In genomic region chr14:95113476-95113875, GRCh38 we compare ENCODE assay signal across 19 cellular contexts. TPM values are rescaled to one million over a fixed set of nuclear protein-coding genes. Genes with fewer than 3 reads are reported as not detected.
DNase-seq lines count a peak whose midpoint lies in the region; ATAC-seq and TF ChIP-seq lines count a peak whose summit lies in the region.
"Had no signal": no experiment of that assay in that cellular context is flagged by ENCODE, and none has a peak within 500 bp of the region (broad histone marks: within the 10 kb centered on the region; RNA-seq: fewer than 3 reads in every experiment).

No MANE protein-coding gene starts in this region.

- DNase-seq in activated T-cell treated with anti-CD3 and anti-CD28 coated beads, Interleukin-2, amount 50 U/mL, for 24 hours: no peak
- no peak for DNase-seq in activated T-cell treated with anti-CD3 and anti-CD28 coated beads, Interleukin-2, amount 50 U/mL, for 48 hours
- DNase-seq in PC-3: no peak
- DNase-seq in left colon: no peak
- DNase-seq in stimulated activated effector memory CD8-positive, alpha-beta T cell treated with anti-CD3 and anti-CD28 coated beads, Interleukin-12 subunit alpha, Interleukin-12 subunit beta, amount 100 ng/mL, for 72 hours (ENCODE audit: low spot score in 2 of 2): no peak
- no peak for DNase-seq in NCI-H526 treated with DMSO at 0.1 percent for 48 hours (lab: John Stamatoyannopoulos, UW)
- no peak for DNase-seq in NCI-H1694 (lab: John Stamatoyannopoulos, UW)
- no peak for DNase-seq in NCI-H526 (lab: John Stamatoyannopoulos, UW)
- DNase-seq: AML-193; DMS79; Kasumi-1; MG63; NCI-H1417; NCI-H1930; NCI-H510A; NCI-H774; NK-92 treated with Interleukin-12 subunit alpha and Interleukin-12 subunit beta, amount 100 ng/mL, for 24 hours; Peyer's patch; SJCRH30 had no signal

- no peaks in the 10 kb centered on the region for H3K27me3 ChIP-seq in PC-3 (ENCODE audit: low read length)
- H3K27me3 ChIP-seq: MG63, Peyer's patch, SJCRH30 had no signal

- POLR2A ChIA-PET in PC-3 (lab: Charles Lee; ENCODE audit: unreplicated experiment): no interaction called here

- H3K4me3 Mint-ChIP-seq in activated T-cell treated with anti-CD3 and anti-CD28 coated beads, Interleukin-2, amount 50 U/mL, for 24 hours: no peak overlapping the region
- no peak overlapping the region for H3K4me3 Mint-ChIP-seq in stimulated activated effector memory CD8-positive, alpha-beta T cell treated with anti-CD3 and anti-CD28 coated beads, Interleukin-12 subunit alpha, Interleukin-12 subunit beta, amount 100 ng/mL, for 72 hours

- H2AFZ ChIP-seq in PC-3 (ENCODE audit: low read length): no peak overlapping the region

- peak overlapping the region; percentile 27 for H3K27ac Mint-ChIP-seq in activated T-cell treated with anti-CD3 and anti-CD28 coated beads, Interleukin-2, amount 50 U/mL, for 24 hours
- H3K27ac Mint-ChIP-seq in stimulated activated effector memory CD8-positive, alpha-beta T cell treated with anti-CD3 and anti-CD28 coated beads, Interleukin-12 subunit alpha, Interleukin-12 subunit beta, amount 100 ng/mL, for 72 hours: peak overlapping the region; percentile 43

- CTCF ChIA-PET in PC-3 (lab: Charles Lee): no interaction called here

- no peaks in the 10 kb centered on the region for H3K27me3 Mint-ChIP-seq in activated T-cell treated with anti-CD3 and anti-CD28 coated beads, Interleukin-2, amount 50 U/mL, for 24 hours

- no peak overlapping the region for H3K4me2 ChIP-seq in PC-3 (ENCODE audit: low read length)

- H3K36me3 Mint-ChIP-seq in activated T-cell treated with anti-CD3 and anti-CD28 coated beads, Interleukin-2, amount 50 U/mL, for 24 hours (ENCODE audit: low read depth): peaks cover 90% of the 10 kb centered on the region
- H3K36me3 Mint-ChIP-seq in stimulated activated effector memory CD8-positive, alpha-beta T cell treated with anti-CD3 and anti-CD28 coated beads, Interleukin-12 subunit alpha, Interleukin-12 subunit beta, amount 100 ng/mL, for 72 hours: peaks cover 99% of the 10 kb centered on the region

- H3K79me2 ChIP-seq in PC-3 (ENCODE audit: low read length): no peaks in the 10 kb centered on the region

- H3K9me2 ChIP-seq in PC-3 (replicated peaks; ENCODE audit: low read length): no peaks in the 10 kb centered on the region

- no peak overlapping the region for H3K4me3 ChIP-seq in PC-3 (ENCODE audit: low read length)
- H3K4me3 ChIP-seq: MG63, Peyer's patch, SJCRH30 had no signal

- H3K9me3 ChIP-seq in PC-3 (ENCODE audit: low read length): no peaks in the 10 kb centered on the region
- H3K9me3 ChIP-seq: MG63, Peyer's patch, SJCRH30 had no signal

- no TSS peak for BruUV-seq in PC-3 (replicated peaks; lab: Mats Ljungman, UMichigan)

- H3K9me3 Mint-ChIP-seq in activated T-cell treated with anti-CD3 and anti-CD28 coated beads, Interleukin-2, amount 50 U/mL, for 24 hours: no peaks in the 10 kb centered on the region
- H3K9me3 Mint-ChIP-seq in stimulated activated effector memory CD8-positive, alpha-beta T cell treated with anti-CD3 and anti-CD28 coated beads, Interleukin-12 subunit alpha, Interleukin-12 subunit beta, amount 100 ng/mL, for 72 hours: no peaks in the 10 kb centered on the region

- H3K9ac ChIP-seq in PC-3 (ENCODE audit: low read length): no peak overlapping the region

- H3K36me3 ChIP-seq in PC-3 (ENCODE audit: low read depth, low read length): peaks cover 26% of the 10 kb centered on the region

- TF ChIP-seq CTCF in PC-3 (conservative IDR thresholded peaks at IDR 0.05; ENCODE audit: low read depth, low read length): no peak

- H3K4me1 Mint-ChIP-seq in activated T-cell treated with anti-CD3 and anti-CD28 coated beads, Interleukin-2, amount 50 U/mL, for 24 hours (ENCODE audit: low read depth): no peaks in the 10 kb centered on the region
- H3K4me1 Mint-ChIP-seq in stimulated activated effector memory CD8-positive, alpha-beta T cell treated with anti-CD3 and anti-CD28 coated beads, Interleukin-12 subunit alpha, Interleukin-12 subunit beta, amount 100 ng/mL, for 72 hours: peaks cover 6% of the 10 kb centered on the region

- peaks cover 14% of the 10 kb centered on the region for H3K4me1 ChIP-seq in PC-3 (ENCODE audit: insufficient read depth, low read length)
- H3K4me1 ChIP-seq: Peyer's patch had no signal

- H4K20me1 ChIP-seq in PC-3 (ENCODE audit: low read length): no peaks in the 10 kb centered on the region

- H3K27ac ChIP-seq in PC-3 (ENCODE audit: low read length): no peak overlapping the region
- H3K27ac ChIP-seq: Peyer's patch, SJCRH30 had no signal

- intact Hi-C loops in PC-3 (cut with micrococcal nuclease) (loop anchor here (2.0 kb wide), 1 partner anchor 43 kb away; the partner anchor contains the start of gene DICER1), left colon (cut with DNase I, micrococcal nuclease) (no loop called here)

- H3F3A ChIP-seq in PC-3 (ENCODE audit: low read length, unreplicated experiment): no peaks in the 10 kb centered on the region

- ATAC-seq in PC-3: peak; percentile 11; the same call in 1 of the 2 replicates
- ATAC-seq in left colon: peak; percentile 45
- ATAC-seq in stimulated activated effector memory CD8-positive, alpha-beta T cell treated with anti-CD3 and anti-CD28 coated beads, Interleukin-12 subunit alpha, Interleukin-12 subunit beta, amount 100 ng/mL, for 72 hours: no peak

RNA-seq across cellular contexts. Expression of gene DICER1, which starts 43.9 kb away (rescaled TPM):
- 29.9 and 36.3 TPM in 2 replicates for total RNA-seq in PC-3 (2014; rRNA removed)
- total RNA-seq in left colon: 10 to 100 TPM; 49.0 to 77.3 TPM
